ENCODE assay signal across 27 cellular contexts in genomic region chr12:46795988-46796387, GRCh38. TPM values are rescaled to one million over a fixed set of nuclear protein-coding genes. Genes with fewer than 3 reads are reported as not detected.
DNase-seq lines count a peak whose midpoint lies in the region; ATAC-seq, FAIRE-seq and TF ChIP-seq lines count a peak whose summit lies in the region.
"Had no signal": no experiment of that assay in that cellular context is flagged by ENCODE, and none has a peak within 500 bp of the region (broad histone marks: within the 10 kb centered on the region; RNA-seq: fewer than 3 reads in every experiment).

No MANE protein-coding gene starts in this region.

- no peaks in the 10 kb centered on the region for H4K20me1 ChIP-seq in K562 (replicated peaks; ENCODE audit: control insufficient read depth, insufficient read depth, low read length)
- H4K20me1 ChIP-seq: BLaER1 had no signal

- TF ChIP-seq EP300 in A549 (IDR thresholded peaks at IDR 0.05) (no peak), K562 (IDR thresholded peaks at IDR 0.05; ENCODE audit: low read length) (no peak)

- POLR2A ChIA-PET in A549 (lab: Yijun Ruan, JAX) (no interaction called here), K562 (lab: Yijun Ruan, JAX) (no interaction called here)

- DNase-seq in A549 (ENCODE audit: low read depth in 1 of 2, low spot score in 1 of 2) (no peak), K562 (ENCODE audit: extremely low read depth in 1 of 4, low spot score in 3 of 4) (no peak), right lobe of liver (no peak), adrenal gland (no peak), ureter (ENCODE audit: low spot score) (no peak), SHP77 treated with DMSO at 0.1 percent for 48 hours (lab: John Stamatoyannopoulos, UW) (no peak)
- DNase-seq: 8988T; ACHN; BE2C; C1 segment of cervical spinal cord; CD4-positive, alpha-beta memory T cell; CD4-positive, CD25-positive, alpha-beta regulatory T cell; CD8-positive, alpha-beta memory T cell; COR-L47; DMS 273 treated with DMSO at 0.1 percent for 48 hours; DMS153; DMS53; DMS79; DND-41; EL; GDM1 had no signal

- no peak for TF ChIP-seq POLR2A in A549 (IDR thresholded peaks at IDR 0.05; ENCODE audit: low read length)
- TF ChIP-seq POLR2A in K562 (conservative IDR thresholded peaks at IDR 0.05): no peak
- no peak for TF ChIP-seq POLR2A in right lobe of liver (IDR thresholded peaks at IDR 0.05)
- TF ChIP-seq POLR2A in adrenal gland (IDR thresholded peaks at IDR 0.05): no peak

- WGBS in A549 (ENCODE audit: missing lambda C conversion rate): 60% methylated on average over 4 of the region's 4 CpGs
- 4% methylated on average over 4 of the region's 4 CpGs for WGBS in K562 (ENCODE audit: insufficient coverage, low coverage, missing lambda C conversion rate)
- WGBS in right lobe of liver (ENCODE audit: insufficient coverage, low coverage, low lambda C conversion rate, missing lambda C conversion rate): 55% methylated on average over 3 of the region's 4 CpGs
- 87 to 97% (median 95%) methylated on average over 4 of the region's 4 CpGs for WGBS in adrenal gland, 4 donors

- TF ChIP-seq CTCF in A549 (IDR thresholded peaks at IDR 0.05) (no peak), K562 (IDR thresholded peaks at IDR 0.05 in 2 of 3, conservative IDR thresholded peaks at IDR 0.05 in 1 of 3; ENCODE audit: insufficient read depth in 2 of 3, low read depth in 1 of 3, low read length in 3 of 3) (no peak), right lobe of liver (IDR thresholded peaks at IDR 0.05) (no peak), adrenal gland (IDR thresholded peaks at IDR 0.05) (no peak)

- H3K4me1 ChIP-seq in A549: no peaks in the 10 kb centered on the region
- no peaks in the 10 kb centered on the region for H3K4me1 ChIP-seq in K562 (replicated peaks in 1 of 2; ENCODE audit: control insufficient read depth in 2 of 2, insufficient read depth in 2 of 2, low read length in 2 of 2)
- peaks cover 0 to 70% (median 21%) of the 10 kb centered on the region in 4 donors for H3K4me1 ChIP-seq in right lobe of liver
- H3K4me1 ChIP-seq in adrenal gland (replicated peaks in 1 of 2): no peaks in the 10 kb centered on the region
- H3K4me1 ChIP-seq: BE2C, BLaER1 had no signal

- H3K27me3 ChIP-seq in K562 (ENCODE audit: control insufficient read depth in 2 of 2, insufficient read depth in 2 of 2, low read length in 2 of 2) (no peaks in the 10 kb centered on the region), right lobe of liver (no peaks in the 10 kb centered on the region), adrenal gland (no peaks in the 10 kb centered on the region)
- H3K27me3 ChIP-seq: BLaER1 had no signal

- H3K9me3 ChIP-seq in A549: no peaks in the 10 kb centered on the region
- H3K9me3 ChIP-seq in K562 (replicated peaks; ENCODE audit: control insufficient read depth, insufficient read depth, low read depth, low read length): no peaks in the 10 kb centered on the region
- no peaks in the 10 kb centered on the region for H3K9me3 ChIP-seq in right lobe of liver
- no peaks in the 10 kb centered on the region for H3K9me3 ChIP-seq in adrenal gland (replicated peaks in 1 of 3)
- H3K9me3 ChIP-seq: BE2C, BLaER1 had no signal

- H3K36me3 ChIP-seq in K562 (ENCODE audit: control insufficient read depth, insufficient read depth, low read length): no peaks in the 10 kb centered on the region
- peaks cover 0 to 25% (median 11%) of the 10 kb centered on the region in 4 donors for H3K36me3 ChIP-seq in right lobe of liver
- no peaks in the 10 kb centered on the region for H3K36me3 ChIP-seq in adrenal gland (replicated peaks in 1 of 2)
- H3K36me3 ChIP-seq: BE2C, BLaER1 had no signal

- no peak for TF ChIP-seq RAD21 in A549 (conservative IDR thresholded peaks at IDR 0.05 in 1 of 2, IDR thresholded peaks at IDR 0.05 in 1 of 2)
- TF ChIP-seq RAD21 in K562 (CRISPR knock-in tag; conservative IDR thresholded peaks at IDR 0.05 in 1 of 2, IDR thresholded peaks at IDR 0.05 in 1 of 2): no peak

- BruUV-seq in K562 (replicated peaks; lab: Mats Ljungman, UMichigan): no TSS peak

- no peaks in the 10 kb centered on the region for H3K9me1 ChIP-seq in K562 (ENCODE audit: control insufficient read depth, insufficient read depth, low read length)

- H3K4me2 ChIP-seq in A549 (no peak overlapping the region), K562 (ENCODE audit: insufficient read depth, low read length) (no peak overlapping the region)
- H3K4me2 ChIP-seq: BLaER1 had no signal

- FAIRE-seq in A204.1 (lab: Jason Lieb, UNC): peak; percentile 16
- FAIRE-seq in A549 (lab: Jason Lieb, UNC): no peak
- no peak for FAIRE-seq in K562 (lab: Jason Lieb, UNC)
- FAIRE-seq: GM12878, GM12892, GM18507 had no signal

- in situ Hi-C loops in K562 (cut with MboI): no loop called here

- no peaks in the 10 kb centered on the region for H3K79me2 ChIP-seq in K562 (ENCODE audit: control insufficient read depth, insufficient read depth, low read length)

- H3K9ac ChIP-seq in K562 (ENCODE audit: insufficient read depth in 1 of 2, low read depth in 2 of 2, low read length in 2 of 2): no peak overlapping the region
- H3K9ac ChIP-seq: BLaER1 had no signal

- no peak overlapping the region for H2AFZ ChIP-seq in K562 (ENCODE audit: low read depth, low read length)

- CTCF ChIA-PET in A549 (lab: Yijun Ruan, JAX): no interaction called here
- CTCF ChIA-PET in K562 (lab: Yijun Ruan, JAX; ENCODE audit: low intra/inter-chr PET ratio): no interaction called here

- no peak for ATAC-seq in A549
- ATAC-seq in K562: no peak
- no peak for ATAC-seq in right lobe of liver

- no peak overlapping the region for H3K4me3 ChIP-seq in A549
- H3K4me3 ChIP-seq in K562: no peak overlapping the region
- H3K4me3 ChIP-seq in right lobe of liver: no peak overlapping the region
- H3K4me3 ChIP-seq in adrenal gland: no peak overlapping the region
- H3K4me3 ChIP-seq: BLaER1, GM12878 had no signal

- H3K27ac ChIP-seq in A549 (no peak overlapping the region), K562 (ENCODE audit: extremely low read depth, low read depth, low read length) (no peak overlapping the region), right lobe of liver (peak overlapping the region; percentile 4 to 41 (median 18)), adrenal gland (no peak overlapping the region)
- H3K27ac ChIP-seq: BLaER1 had no signal

- intact Hi-C loops in K562 (cut with micrococcal nuclease): no loop called here
- intact Hi-C loops in right lobe of liver (cut with DNase I): no loop called here
- intact Hi-C loops in adrenal gland (cut with DNase I): no loop called here

TF ChIP-seq in A549, 52 proteins besides CTCF, POLR2A, EP300 and RAD21:
- TF ChIP-seq EHMT2 (IDR thresholded peaks at IDR 0.05; ENCODE audit: low read depth) (no peak), ESRRA (IDR thresholded peaks at IDR 0.05; ENCODE audit: borderline replicate concordance, low read length) (no peak), MAFK (IDR thresholded peaks at IDR 0.05; ENCODE audit: partially characterized antibody) (peak; percentile 72)

TF ChIP-seq in K562, 482 proteins besides CTCF, POLR2A, EP300 and RAD21 (continues in another document):
- peak; percentile 51; the same call in 1 of the 2 replicates for TF ChIP-seq C11orf30 (IDR thresholded peaks at IDR 0.05; ENCODE audit: low read depth)
- peak; percentile 84 for TF ChIP-seq ZNF316 (IDR thresholded peaks at IDR 0.05)
- TF ChIP-seq DPF2 (IDR thresholded peaks at IDR 0.05): no peak
- peak; percentile 44 for TF ChIP-seq MAFG (tag; conservative IDR thresholded peaks at IDR 0.05)

RNA-seq across cellular contexts. Expression of gene SLC38A4, which starts 29.8 kb away (rescaled TPM):
- polyA plus RNA-seq in A549 (2011; rRNA removed) (0.09 TPM in 1 of 2 replicates, not detected in the other), A549 (2017; fragmentation: RNase III; extraction: RNeasy Plus Mini Kit Qiagen cat#74134 plus additional on column Dnase treatment) (0.03 to 0.30 TPM in 2 of 3 replicates, not detected in the other), K562 (2011; rRNA removed) (not detected in 2 replicates), K562 (2014; fragmentation: Illumina TruSeq; extraction: Trizol) (not detected in 2 replicates), K562 (2014; fragmentation: Nextera tagmentation; extraction: Ambion mirVana) (not detected), K562 (2014; rRNA removed) (not detected in 2 replicates), adrenal gland (under 1 TPM; 0.40 to 0.44 (median 0.40) TPM)
- polyA plus RNA-seq in A549 (2012; cell fraction: cytosol; rRNA removed): not detected in 2 replicates
- polyA plus RNA-seq in A549 (2012; cell fraction: nucleus; rRNA removed): 0.02 TPM in 1 of 2 replicates, not detected in the other
- not detected in 2 replicates for polyA minus RNA-seq in A549 (2011; rRNA and poly(A)+ RNA removed)
- total RNA-seq in K562 (2011; cell fraction: chromatin; rRNA removed; ENCODE audit: low replicate concordance): not detected in 2 replicates
- not detected in 2 replicates for total RNA-seq in K562 (2011; cell fraction: nucleolus; rRNA removed)
- total RNA-seq in K562 (2011; cell fraction: nucleoplasm; rRNA removed): not detected in 2 replicates
- total RNA-seq in K562 (2014; rRNA removed) (not detected in 2 replicates), K562 (2014; rRNA removed; fragmentation: Illumina TruSeq; extraction: Trizol) (not detected in 2 replicates), K562 (2015; rRNA removed; fragmentation: Illumina TruSeq; extraction: Trizol) (not detected in 2 replicates), K562 (2021) (0.09 and 0.16 TPM in 2 replicates), right lobe of liver (100 to 1,000 TPM; 158 to 604 (median 295) TPM), adrenal gland (1 to 10 TPM in 2 of 8 donors, under 1 TPM in 6; 0.14 to 2.7 (median 0.67) TPM), ureter (37.1 TPM)
- not detected in 2 replicates for polyA plus RNA-seq in K562 (2011; cell fraction: cytosol; rRNA removed)
- not detected in 2 replicates for polyA plus RNA-seq in K562 (2011; cell fraction: nucleus; rRNA removed)
- 0.01 and 0.04 TPM in 2 replicates for polyA plus RNA-seq in K562 (2012)
- polyA minus RNA-seq in K562 (2011; rRNA and poly(A)+ RNA removed): not detected in 2 replicates
- not detected in 2 replicates for polyA minus RNA-seq in K562 (2011; cell fraction: cytosol; rRNA and poly(A)+ RNA removed)
- not detected in 2 replicates for polyA minus RNA-seq in K562 (2011; cell fraction: nucleus; rRNA and poly(A)+ RNA removed)
- total RNA-seq: CD4-positive, alpha-beta memory T cell; CD4-positive, CD25-positive, alpha-beta regulatory T cell; CD8-positive, alpha-beta memory T cell had no signal
- polyA plus RNA-seq: CD14-positive monocyte; CD4-positive, alpha-beta memory T cell; CD4-positive, CD25-positive, alpha-beta regulatory T cell; CD8-positive, alpha-beta memory T cell had no signal

Comparison
In these comparisons a context has a peak if more than half of its experiments do, and no peak if none do; other contexts are left out.
1. H3K27ac ChIP-seq: peak in right lobe of liver (3 of 3); none in A549 (0 of 2), K562 (single experiment) and adrenal gland (0 of 5).
2. RNA of gene SLC38A4, which starts 29.8 kb away (total RNA-seq): 158 to 604 TPM in right lobe of liver and 37.1 TPM in ureter (single experiment); 0.14 to 2.7 TPM in adrenal gland and 0.09 to 0.16 TPM in K562; every median in the first group is over 10 times any median in the second.